In genomic region chr9:76369583-76369982, GRCh38 we compare ENCODE assay signal across 8 cellular contexts. TPM values are rescaled to one million over a fixed set of nuclear protein-coding genes. Genes with fewer than 3 reads are reported as not detected.
DNase-seq lines count a peak whose midpoint lies in the region; ATAC-seq, FAIRE-seq and TF ChIP-seq lines count a peak whose summit lies in the region.

No MANE protein-coding gene starts in this region.

- no peaks in the 10 kb centered on the region for H3K9me2 ChIP-seq in PC-3 (replicated peaks; ENCODE audit: low read length)

- H3K79me2 ChIP-seq in PC-3 (ENCODE audit: low read length) = no peaks in the 10 kb centered on the region
- H3K79me2 ChIP-seq in HepG2 (ENCODE audit: insufficient read depth, low read length) = no peaks in the 10 kb centered on the region

- TF ChIP-seq RAD21 in HepG2 (CRISPR knock-in tag; IDR thresholded peaks at IDR 0.05) = no peak

- H3K4me2 ChIP-seq in PC-3 (ENCODE audit: low read length) = no peak overlapping the region
- peak overlapping the region; percentile 58 for H3K4me2 ChIP-seq in HepG2 (ENCODE audit: low read depth, low read length)

- TF ChIP-seq POLR2A in HepG2 (IDR thresholded peaks at IDR 0.05; ENCODE audit: insufficient read depth in 1 of 2, low read depth in 2 of 2, low read length in 2 of 2) (no peak), prostate gland (IDR thresholded peaks at IDR 0.05) (no peak)

- 7% methylated on average over 3 of the region's 4 CpGs for WGBS in HepG2 (ENCODE audit: low lambda C conversion rate)
- 28% methylated on average over 4 of the region's 4 CpGs for whole genome bisulfite sequencing in prostate gland

- no peak for TF ChIP-seq CTCF in GM10248 (IDR thresholded peaks at IDR 0.05; ENCODE audit: control extremely low read depth, extremely low read depth, low read depth, missing control alignments)
- TF ChIP-seq CTCF in PC-3 (conservative IDR thresholded peaks at IDR 0.05; ENCODE audit: low read depth, low read length) = no peak
- no peak for TF ChIP-seq CTCF in HepG2 (CRISPR knock-in tag; IDR thresholded peaks at IDR 0.05)
- no peak for TF ChIP-seq CTCF in prostate gland (IDR thresholded peaks at IDR 0.05)

- H3K4me3 ChIP-seq in PC-3 (ENCODE audit: low read length) (no peak overlapping the region), HepG2 (replicated peaks in 1 of 3; ENCODE audit: insufficient read depth in 1 of 3, low read depth in 2 of 3, low read length in 3 of 3) (no peak overlapping the region), prostate gland (no peak overlapping the region)

- peaks cover 11% of the 10 kb centered on the region; the same call in 1 of the 2 replicates for H3K4me1 ChIP-seq in PC-3 (ENCODE audit: insufficient read depth, low read length)
- H3K4me1 ChIP-seq in HepG2 (ENCODE audit: insufficient read depth, low read length) = peaks cover 62% of the 10 kb centered on the region
- H3K4me1 ChIP-seq in prostate gland (replicated peaks) = no peaks in the 10 kb centered on the region

- CTCF ChIA-PET in GM10248 (lab: Yijun Ruan, JAX) = interaction anchor here (0.9 to 2.1 kb wide), 6 partner anchors 9 to 331 kb away, joined by 3 to 7 read pairs (median 3); partner anchors contain the start of gene RFK
- CTCF ChIA-PET in PC-3 (lab: Charles Lee) = no interaction called here
- CTCF ChIA-PET in HepG2 (lab: Yijun Ruan, JAX; ENCODE audit: low intra/inter-chr PET ratio, low total read pairs) = no interaction called here

- ATAC-seq in PC-3 (no peak), HepG2 (no peak; the same call in 2 of the 3 replicates)

- no TSS peak for BruUV-seq in PC-3 (replicated peaks; lab: Mats Ljungman, UMichigan)
- BruUV-seq in HepG2 (replicated peaks; lab: Mats Ljungman, UMichigan) = no TSS peak

- in situ Hi-C loops in HepG2 (cut with HindIII; ENCODE audit: extremely low pct_ligation_motif_present, low pct_unique_long_range_greater_than_20kb) = no loop called here

- H3K27me3 ChIP-seq in PC-3 (ENCODE audit: low read length) = no peaks in the 10 kb centered on the region
- no peaks in the 10 kb centered on the region; a peak in 1 of 5 replicates for H3K27me3 ChIP-seq in HepG2 (ENCODE audit: control insufficient read depth in 1 of 2, insufficient read depth in 2 of 2, low read length in 2 of 2)
- no peaks in the 10 kb centered on the region for H3K27me3 ChIP-seq in prostate gland (replicated peaks; ENCODE audit: insufficient read depth)

- H3K9ac ChIP-seq in PC-3 (ENCODE audit: low read length) (no peak overlapping the region), HepG2 (ENCODE audit: insufficient read depth, low read depth, low read length) (no peak overlapping the region)

- H4K20me1 ChIP-seq in PC-3 (ENCODE audit: low read length) = no peaks in the 10 kb centered on the region
- H4K20me1 ChIP-seq in HepG2 (ENCODE audit: insufficient read depth, low read length) = no peaks in the 10 kb centered on the region

- H3K9me3 ChIP-seq in PC-3 (ENCODE audit: low read length) (no peaks in the 10 kb centered on the region), HepG2 (ENCODE audit: low read length) (no peaks in the 10 kb centered on the region), prostate gland (no peaks in the 10 kb centered on the region)

- TF ChIP-seq EP300 in HepG2 (IDR thresholded peaks at IDR 0.05; ENCODE audit: low read depth in 2 of 2, low read length in 2 of 2) = no peak
- TF ChIP-seq EP300 in HepG2 (CRISPR knock-in tag; IDR thresholded peaks at IDR 0.05; ENCODE audit: borderline replicate concordance) = no peak

- intact Hi-C loops in PC-3 (cut with micrococcal nuclease) = no loop called here
- intact Hi-C loops in HepG2 (cut with micrococcal nuclease; ENCODE audit: unreplicated experiment) = loop anchor here (5.0 kb wide), 1 partner anchor 33 kb away; no protein-coding TSS in a partner anchor
- intact Hi-C loops in prostate gland (cut with DNase I) = no loop called here

- no peak overlapping the region for H3K27ac ChIP-seq in PC-3 (ENCODE audit: low read length)
- H3K27ac ChIP-seq in HepG2 (ENCODE audit: extremely low read length, insufficient read depth, low read length) = no peak overlapping the region
- H3K27ac ChIP-seq in prostate gland = no peak overlapping the region

- H2AFZ ChIP-seq in PC-3 (ENCODE audit: low read length) (no peak overlapping the region), HepG2 (ENCODE audit: low read length) (no peak overlapping the region)

- peak; percentile 18 for DNase-seq in GM10248 (ENCODE audit: extremely low spot score)
- peak; percentile 89 for DNase-seq in HT-29 (ENCODE audit: low spot score)
- DNase-seq in PC-3 = peak; percentile 77
- peak; percentile 51 for DNase-seq in HepG2 (ENCODE audit: low spot score)
- no peak for DNase-seq in Ammon's horn (ENCODE audit: low spot score)
- DNase-seq in nucleus accumbens (lab: John Stamatoyannopoulos, UW) = no peak
- DNase-seq in prostate gland (ENCODE audit: low spot score) = no peak
- DNase-seq in D341Med (ENCODE audit: low spot score) = no peak

- peak; percentile 70 for FAIRE-seq in HepG2 (lab: Jason Lieb, UNC)

- POLR2A ChIA-PET in GM10248 (lab: Yijun Ruan, JAX) = no interaction called here
- POLR2A ChIA-PET in PC-3 (lab: Charles Lee; ENCODE audit: unreplicated experiment) = no interaction called here
- POLR2A ChIA-PET in HepG2 (lab: Yijun Ruan, JAX) = interaction anchor here (1.5 kb wide), 1 partner anchor 25 kb away, joined by 6 read pairs; the partner anchor contains the start of gene RFK

- no peaks in the 10 kb centered on the region for H3F3A ChIP-seq in PC-3 (ENCODE audit: low read length, unreplicated experiment)

- no peaks in the 10 kb centered on the region for H3K36me3 ChIP-seq in PC-3 (ENCODE audit: low read depth, low read length)
- no peaks in the 10 kb centered on the region for H3K36me3 ChIP-seq in HepG2 (replicated peaks in 1 of 2; ENCODE audit: control insufficient read depth in 1 of 2, insufficient read depth in 2 of 2, low read length in 2 of 2)
- H3K36me3 ChIP-seq in prostate gland = no peaks in the 10 kb centered on the region

TF ChIP-seq in HepG2, 621 proteins besides CTCF, POLR2A, EP300 and RAD21:
- no peak for TF ChIP-seq HIC2 (CRISPR knock-in tag; IDR thresholded peaks at IDR 0.05; ENCODE audit: low read depth)
- no peak for TF ChIP-seq NR2F6 (IDR thresholded peaks at IDR 0.05)
- TF ChIP-seq NR2F6 (CRISPR knock-in tag; IDR thresholded peaks at IDR 0.05) = 0 out of 2 replicates have a peak, but pooled peaks have one; percentile 13
- TF ChIP-seq, protein P1, sequence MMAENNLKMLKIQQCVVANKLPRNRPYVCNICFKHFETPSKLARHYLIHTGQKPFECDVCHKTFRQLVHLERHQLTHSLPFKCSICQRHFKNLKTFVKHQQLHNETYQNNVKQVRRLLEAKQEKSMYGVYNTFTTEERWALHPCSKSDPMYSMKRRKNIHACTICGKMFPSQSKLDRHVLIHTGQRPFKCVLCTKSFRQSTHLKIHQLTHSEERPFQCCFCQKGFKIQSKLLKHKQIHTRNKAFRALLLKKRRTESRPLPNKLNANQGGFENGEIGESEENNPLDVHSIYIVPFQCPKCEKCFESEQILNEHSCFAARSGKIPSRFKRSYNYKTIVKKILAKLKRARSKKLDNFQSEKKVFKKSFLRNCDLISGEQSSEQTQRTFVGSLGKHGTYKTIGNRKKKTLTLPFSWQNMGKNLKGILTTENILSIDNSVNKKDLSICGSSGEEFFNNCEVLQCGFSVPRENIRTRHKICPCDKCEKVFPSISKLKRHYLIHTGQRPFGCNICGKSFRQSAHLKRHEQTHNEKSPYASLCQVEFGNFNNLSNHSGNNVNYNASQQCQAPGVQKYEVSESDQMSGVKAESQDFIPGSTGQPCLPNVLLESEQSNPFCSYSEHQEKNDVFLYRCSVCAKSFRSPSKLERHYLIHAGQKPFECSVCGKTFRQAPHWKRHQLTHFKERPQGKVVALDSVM (CRISPR knock-in tag; IDR thresholded peaks at IDR 0.05) = no peak
TF ChIP-seq in HepG2: peak in this region for 1.

RNA-seq across cellular contexts. Expression of gene RFK, which starts 24.6 kb away (rescaled TPM):
- total RNA-seq in HT-29 (2014; rRNA removed; shearing (Covaris generic)) = 23.6 and 27.3 TPM in 2 replicates
- total RNA-seq in PC-3 (2014; rRNA removed) (8.1 and 9.7 TPM in 2 replicates), HepG2 (2016; rRNA removed; fragmentation: Illumina TruSeq; extraction: Trizol) (37.2 and 56.5 TPM in 2 replicates), prostate gland (10 to 100 TPM; 18.4 to 23.5 TPM)
- 7.6 and 10.1 TPM in 2 replicates for total RNA-seq in HepG2 (2016; cell fraction: cytosol; rRNA removed; fragmentation: Illumina TruSeq; extraction: Trizol; ENCODE audit: low read depth)
- 35.6 and 54.0 TPM in 2 replicates for total RNA-seq in HepG2 (2016; cell fraction: insoluble cytoplasmic fraction; rRNA removed; fragmentation: Illumina TruSeq; extraction: Trizol)
- 27.8 and 28.5 TPM in 2 replicates for total RNA-seq in HepG2 (2016; cell fraction: membrane; rRNA removed; fragmentation: Illumina TruSeq; extraction: Trizol)
- 12.9 and 19.7 TPM in 2 replicates for total RNA-seq in HepG2 (2016; cell fraction: nucleus; rRNA removed; fragmentation: Illumina TruSeq; extraction: Trizol)
- 15.5 and 18.2 TPM in 2 replicates for polyA plus RNA-seq in HepG2 (2011; rRNA removed)
- 7.6 and 12.8 TPM in 2 replicates for polyA plus RNA-seq in HepG2 (2011; cell fraction: cytosol; rRNA removed)
- polyA plus RNA-seq in HepG2 (2011; cell fraction: nucleus; rRNA removed) = 3.0 and 4.3 TPM in 2 replicates
- polyA plus RNA-seq in HepG2 (2012) = 23.4 and 28.5 TPM in 2 replicates
- 10.0 and 12.2 TPM in 2 replicates for polyA plus RNA-seq in HepG2 (2016; cell fraction: cytosol; fragmentation: Illumina TruSeq; extraction: Trizol; ENCODE audit: low read depth)
- polyA plus RNA-seq in HepG2 (2016; cell fraction: insoluble cytoplasmic fraction; fragmentation: Illumina TruSeq; extraction: Trizol; ENCODE audit: low read depth) = 51.8 and 54.0 TPM in 2 replicates
- polyA plus RNA-seq in HepG2 (2016; cell fraction: membrane; fragmentation: Illumina TruSeq; extraction: Trizol; ENCODE audit: low read depth) = 26.0 and 26.7 TPM in 2 replicates
- 20.2 and 24.4 TPM in 2 replicates for polyA plus RNA-seq in HepG2 (2016; cell fraction: nucleus; fragmentation: Illumina TruSeq; extraction: Trizol; ENCODE audit: insufficient read depth, low read depth)
- 4.2 and 5.1 TPM in 2 replicates for polyA minus RNA-seq in HepG2 (2011; rRNA and poly(A)+ RNA removed; ENCODE audit: low replicate concordance)
- 13.5 and 15.4 TPM in 2 replicates for polyA minus RNA-seq in HepG2 (2011; cell fraction: cytosol; rRNA and poly(A)+ RNA removed)
- 8.2 and 11.7 TPM in 2 replicates for polyA minus RNA-seq in HepG2 (2011; cell fraction: nucleus; rRNA and poly(A)+ RNA removed)

Comparison
In these comparisons a context has a peak if more than half of its experiments do, and no peak if none do; other contexts are left out.
1. DNase-seq: peak in GM10248 (single experiment), HT-29 (single experiment), PC-3 (single experiment) and HepG2 (single experiment); none in Ammon's horn (single experiment), nucleus accumbens (0 of 56), prostate gland (single experiment) and D341Med (single experiment).